Comparison of ENCODE assay signal across 22 cellular contexts in the genomic region with DNA sequence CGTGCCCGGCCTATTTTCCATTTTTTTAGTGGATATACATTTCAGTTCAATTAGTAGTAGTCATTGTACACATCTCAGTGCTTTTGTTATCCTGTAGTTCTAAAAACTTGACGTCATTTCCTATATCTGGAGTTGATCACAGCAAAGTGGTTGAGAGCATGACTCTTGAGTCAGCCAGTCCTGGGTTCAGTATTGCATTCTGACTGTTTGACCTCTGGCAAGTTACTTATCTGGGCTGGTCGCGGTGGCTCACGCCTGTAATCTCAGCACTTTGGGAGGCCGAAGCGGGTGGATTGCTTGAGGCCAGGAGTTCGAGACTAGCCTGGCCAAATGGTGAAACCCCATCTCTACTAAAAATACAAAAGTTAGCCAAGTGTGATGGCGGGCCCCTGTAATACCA. TPM values are rescaled to one million over a fixed set of nuclear protein-coding genes. Genes with fewer than 3 reads are reported as not detected.
A peak's percentile ranks its signal among the peaks of the same experiment; 100 is the strongest.
DNase-seq lines count a peak whose midpoint lies in the region; ATAC-seq and TF ChIP-seq lines count a peak whose summit lies in the region.
"Had no signal": no experiment of that assay in that cellular context is flagged by ENCODE, and none has a peak within 500 bp of the region (broad histone marks: within the 10 kb centered on the region; RNA-seq: fewer than 3 reads in every experiment).

No MANE protein-coding gene starts in this region.

- H3K9ac ChIP-seq in mesenchymal stem cell (ENCODE audit: low read length) = no peak overlapping the region

- H2BK15ac ChIP-seq in mesenchymal stem cell (ENCODE audit: low read depth, poor library complexity, severe bottlenecking) = no peak overlapping the region

- H3K79me1 ChIP-seq in mesenchymal stem cell (replicated peaks; ENCODE audit: low read length, poor library complexity, severe bottlenecking) = no peaks in the 10 kb centered on the region

- H4K91ac ChIP-seq in mesenchymal stem cell (ENCODE audit: low read length) = no peak overlapping the region

- TF ChIP-seq CTCF in PC-9 (conservative IDR thresholded peaks at IDR 0.05) = no peak

- H3K27ac Mint-ChIP-seq in activated T-cell treated with anti-CD3 and anti-CD28 coated beads, Interleukin-2, amount 50 U/mL, for 24 hours = peak overlapping the region; percentile 67
- H3K27ac Mint-ChIP-seq in activated T-helper 2 cell treated with anti-CD3 and anti-CD28 coated beads, Interferon-gamma antibody, Interleukin-2, Interleukin-4, amounts not matched to agents 10 μg/mL and 5 μg/mL and 100 μg/mL, durations not matched to agents 14 hours and 24 hours and 36 hours = peak overlapping the region; percentile 62
- H3K27ac Mint-ChIP-seq: activated CD4-positive, alpha-beta T cell treated with anti-CD3 and anti-CD28 coated beads, Interleukin-2, amount 10 ng/mL, durations not matched to agents 24 days and 14 days; CD4-positive, alpha-beta T cell; stimulated activated naive CD8-positive, alpha-beta T cell treated with anti-CD3 and anti-CD28 coated beads, Interleukin-15, Interleukin-2, amounts not matched to agents 100 ng/mL and 50 ng/mL, for 24 hours; type B pancreatic cell had no signal

- no peak overlapping the region for H4K8ac ChIP-seq in mesenchymal stem cell (ENCODE audit: low read length)

- no peaks in the 10 kb centered on the region for H3K79me2 ChIP-seq in PC-9 (ENCODE audit: low read depth)

- H2AK5ac ChIP-seq in mesenchymal stem cell (ENCODE audit: low read length, severe bottlenecking) = no peak overlapping the region

- H3K4me3 Mint-ChIP-seq in activated T-cell treated with anti-CD3 and anti-CD28 coated beads, Interleukin-2, amount 50 U/mL, for 24 hours = no peak overlapping the region
- H3K4me3 Mint-ChIP-seq in activated T-helper 2 cell treated with anti-CD3 and anti-CD28 coated beads, Interferon-gamma antibody, Interleukin-2, Interleukin-4, amounts not matched to agents 10 μg/mL and 5 μg/mL and 100 μg/mL, durations not matched to agents 14 hours and 24 hours and 36 hours (ENCODE audit: low read depth) = no peak overlapping the region
- H3K4me3 Mint-ChIP-seq: activated CD4-positive, alpha-beta T cell treated with anti-CD3 and anti-CD28 coated beads, Interleukin-2, amount 10 ng/mL, durations not matched to agents 24 days and 14 days; CD4-positive, alpha-beta T cell; neural crest cell; stimulated activated naive CD8-positive, alpha-beta T cell treated with anti-CD3 and anti-CD28 coated beads, Interleukin-15, Interleukin-2, amounts not matched to agents 100 ng/mL and 50 ng/mL, for 24 hours; type B pancreatic cell had no signal

- no peak overlapping the region for H2BK5ac ChIP-seq in mesenchymal stem cell (ENCODE audit: low read depth, low read length, poor library complexity, severe bottlenecking)

- H3K9me2 ChIP-seq in PC-9 (ENCODE audit: insufficient read depth) = no peaks in the 10 kb centered on the region

- H3K27me3 ChIP-seq in mesenchymal stem cell (ENCODE audit: control insufficient read depth in 1 of 2, insufficient read depth in 1 of 2, low read length in 2 of 2) = no peaks in the 10 kb centered on the region
- no peaks in the 10 kb centered on the region for H3K27me3 ChIP-seq in PC-9 (ENCODE audit: insufficient read depth, low read depth)
- H3K27me3 ChIP-seq: colonic mucosa had no signal

- BruUV-seq in PC-9 (replicated peaks; lab: Mats Ljungman, UMichigan) = no TSS peak

- no peaks in the 10 kb centered on the region for H3K36me3 Mint-ChIP-seq in activated T-cell treated with anti-CD3 and anti-CD28 coated beads, Interleukin-2, amount 50 U/mL, for 24 hours (ENCODE audit: low read depth)
- H3K36me3 Mint-ChIP-seq in activated T-helper 2 cell treated with anti-CD3 and anti-CD28 coated beads, Interferon-gamma antibody, Interleukin-2, Interleukin-4, amounts not matched to agents 10 μg/mL and 5 μg/mL and 100 μg/mL, durations not matched to agents 14 hours and 24 hours and 36 hours (ENCODE audit: low read depth) = no peaks in the 10 kb centered on the region
- H3K36me3 Mint-ChIP-seq: type B pancreatic cell had no signal

- peaks cover 14% of the 10 kb centered on the region for H3F3A ChIP-seq in PC-9 (ENCODE audit: insufficient read depth, low read depth)

- H2BK120ac ChIP-seq in mesenchymal stem cell (ENCODE audit: low read depth, low read length) = no peak overlapping the region

- ATAC-seq in GM21367 (IDR thresholded peaks at IDR 0.05; ENCODE audit: unreplicated experiment) = no peak
- ATAC-seq: left cardiac atrium, psoas muscle had no signal

- H2AFZ ChIP-seq in mesenchymal stem cell (ENCODE audit: low read depth, low read length) (no peak overlapping the region), PC-9 (no peak overlapping the region)

- H3K4me3 ChIP-seq in mesenchymal stem cell (ENCODE audit: insufficient read depth in 1 of 2, low read depth in 1 of 2, low read length in 2 of 2) (no peak overlapping the region), PC-9 (no peak overlapping the region)
- H3K4me3 ChIP-seq: colonic mucosa, psoas muscle had no signal

- no peak overlapping the region for H3K4me2 ChIP-seq in mesenchymal stem cell (ENCODE audit: low read length, poor library complexity, severe bottlenecking)
- H3K4me2 ChIP-seq in PC-9 = no peak overlapping the region

- no peaks in the 10 kb centered on the region for H3K36me3 ChIP-seq in mesenchymal stem cell (ENCODE audit: control insufficient read depth in 1 of 2, insufficient read depth in 2 of 2, low read depth in 1 of 2, low read length in 2 of 2)
- H3K36me3 ChIP-seq in PC-9 (ENCODE audit: low read depth) = no peaks in the 10 kb centered on the region
- H3K36me3 ChIP-seq: colonic mucosa had no signal

- H3K14ac ChIP-seq in mesenchymal stem cell (ENCODE audit: low read length in 2 of 2) = no peak overlapping the region

- no peaks in the 10 kb centered on the region for H3K27me3 Mint-ChIP-seq in activated T-cell treated with anti-CD3 and anti-CD28 coated beads, Interleukin-2, amount 50 U/mL, for 24 hours
- H3K27me3 Mint-ChIP-seq in activated T-helper 2 cell treated with anti-CD3 and anti-CD28 coated beads, Interferon-gamma antibody, Interleukin-2, Interleukin-4, amounts not matched to agents 10 μg/mL and 5 μg/mL and 100 μg/mL, durations not matched to agents 14 hours and 24 hours and 36 hours (ENCODE audit: low read depth) = no peaks in the 10 kb centered on the region
- H3K27me3 Mint-ChIP-seq: CD4-positive, alpha-beta T cell; type B pancreatic cell had no signal

- no peak overlapping the region for H2BK12ac ChIP-seq in mesenchymal stem cell (ENCODE audit: low read length in 2 of 2)

- no peak overlapping the region for H3K18ac ChIP-seq in mesenchymal stem cell (ENCODE audit: low read depth in 1 of 2, low read length in 2 of 2)

- POLR2A ChIA-PET in PC-9 (lab: Charles Lee; ENCODE audit: unreplicated experiment) = no interaction called here

- no peak overlapping the region for H3K23ac ChIP-seq in mesenchymal stem cell (ENCODE audit: low read length in 2 of 2)

- H3K4me1 Mint-ChIP-seq in activated T-cell treated with anti-CD3 and anti-CD28 coated beads, Interleukin-2, amount 50 U/mL, for 24 hours (ENCODE audit: low read depth) = peaks cover 46% of the 10 kb centered on the region
- H3K4me1 Mint-ChIP-seq in activated T-helper 2 cell treated with anti-CD3 and anti-CD28 coated beads, Interferon-gamma antibody, Interleukin-2, Interleukin-4, amounts not matched to agents 10 μg/mL and 5 μg/mL and 100 μg/mL, durations not matched to agents 14 hours and 24 hours and 36 hours (ENCODE audit: low read depth) = peaks cover 32% of the 10 kb centered on the region
- H3K4me1 Mint-ChIP-seq: neural crest cell had no signal

- CTCF ChIA-PET in PC-9 (lab: Charles Lee) = no interaction called here

- H3K4me1 ChIP-seq in mesenchymal stem cell (ENCODE audit: control insufficient read depth, insufficient read depth, low read depth, low read length) (peaks cover 1% of the 10 kb centered on the region), PC-9 (replicated peaks; ENCODE audit: insufficient read depth) (peaks cover 18% of the 10 kb centered on the region)
- H3K4me1 ChIP-seq: colonic mucosa, psoas muscle had no signal

- WGBS in mesenchymal stem cell = 70% methylated on average over 8 of the region's 10 CpGs

- intact Hi-C loops in activated T-helper 2 cell treated with anti-CD3 and anti-CD28 coated beads, Interferon-gamma antibody, Interleukin-2, Interleukin-4, amounts not matched to agents 10 μg/mL and 5 μg/mL and 100 μg/mL, durations not matched to agents 14 hours and 24 hours and 36 hours (cut with micrococcal nuclease) = loop anchor here (1.0 kb wide), 1 partner anchor 243 kb away; a partner anchor contains a TSS
- intact Hi-C loops in PC-9 (cut with micrococcal nuclease; ENCODE audit: unreplicated experiment) = no loop called here

- no peak for DNase-seq in activated T-cell treated with anti-CD3 and anti-CD28 coated beads, Interleukin-2, amount 50 U/mL, for 24 hours
- DNase-seq in activated T-cell treated with anti-CD3 and anti-CD28 coated beads, Interleukin-2, amount 50 U/mL, for 1 hour = no peak
- DNase-seq in HT1080 (ENCODE audit: low read depth) (peak; percentile 71), mesenchymal stem cell (peak; percentile 83), HK-2 (ENCODE audit: unreplicated experiment) (no peak), PC-9 (no peak)
- DNase-seq in activated T-helper 2 cell treated with anti-CD3 and anti-CD28 coated beads, Interferon-gamma antibody, Interleukin-2, Interleukin-4, amounts not matched to agents 10 μg/mL and 5 μg/mL and 100 μg/mL, durations not matched to agents 14 hours and 24 hours and 36 hours (ENCODE audit: low spot score) = peak; percentile 32
- DNase-seq: activated CD4-positive, alpha-beta T cell treated with anti-CD3 and anti-CD28 coated beads, Interleukin-2, amount 10 ng/mL, durations not matched to agents 24 days and 14 days; activated gamma-delta T cell; CD4-positive, alpha-beta T cell; colonic mucosa; DMS53; left cardiac atrium; NCI-H187; NCI-H446; NK-92 treated with Interleukin-12 subunit alpha and Interleukin-12 subunit beta, amount 100 ng/mL, for 24 hours; psoas muscle; small intestine had no signal

- H3K27ac ChIP-seq in mesenchymal stem cell (ENCODE audit: low read length, poor library complexity, severe bottlenecking) (no peak overlapping the region), PC-9 (no peak overlapping the region)
- H3K27ac ChIP-seq: colonic mucosa, psoas muscle had no signal

- H3K9me3 Mint-ChIP-seq in activated T-cell treated with anti-CD3 and anti-CD28 coated beads, Interleukin-2, amount 50 U/mL, for 24 hours = no peaks in the 10 kb centered on the region
- H3K9me3 Mint-ChIP-seq in activated T-helper 2 cell treated with anti-CD3 and anti-CD28 coated beads, Interferon-gamma antibody, Interleukin-2, Interleukin-4, amounts not matched to agents 10 μg/mL and 5 μg/mL and 100 μg/mL, durations not matched to agents 14 hours and 24 hours and 36 hours = peaks cover 5% of the 10 kb centered on the region
- H3K9me3 Mint-ChIP-seq: activated CD4-positive, alpha-beta T cell treated with anti-CD3 and anti-CD28 coated beads, Interleukin-2, amount 10 ng/mL, durations not matched to agents 24 days and 14 days; CD4-positive, alpha-beta T cell; neural crest cell; stimulated activated naive CD8-positive, alpha-beta T cell treated with anti-CD3 and anti-CD28 coated beads, Interleukin-15, Interleukin-2, amounts not matched to agents 100 ng/mL and 50 ng/mL, for 24 hours; type B pancreatic cell had no signal

- no peaks in the 10 kb centered on the region for H4K20me1 ChIP-seq in PC-9 (ENCODE audit: insufficient read depth)

- H3K4ac ChIP-seq in mesenchymal stem cell (ENCODE audit: low read depth in 1 of 2, low read length in 2 of 2) = no peak overlapping the region

- H3K9me3 ChIP-seq in mesenchymal stem cell (ENCODE audit: control insufficient read depth, low read length) (no peaks in the 10 kb centered on the region), PC-9 (ENCODE audit: insufficient read depth, low read depth) (no peaks in the 10 kb centered on the region)
- H3K9me3 ChIP-seq: colonic mucosa, psoas muscle had no signal

RNA-seq across cellular contexts. Expression of a gene that starts 50.4 kb away (rescaled TPM):
- total RNA-seq in HT1080 (2014; rRNA removed; shearing (Covaris generic)) = 15.9 and 22.6 TPM in 2 replicates
- 19.0 and 25.2 TPM in 2 replicates for polyA plus RNA-seq in HT1080 (2015; cell fraction: cytosol; rRNA removed)
- polyA plus RNA-seq in HT1080 (2015; cell fraction: nucleus; rRNA removed) = 18.6 and 26.3 TPM in 2 replicates
- total RNA-seq in activated T-helper 2 cell treated with anti-CD3 and anti-CD28 coated beads, Interferon-gamma antibody, Interleukin-2, Interleukin-4, amounts not matched to agents 10 μg/mL and 5 μg/mL and 100 μg/mL, durations not matched to agents 14 hours and 24 hours and 36 hours = 43.6 and 45.9 TPM in 2 replicates
- polyA plus RNA-seq in mesenchymal stem cell (2013, experiment 1 of 2) = 29.1 TPM
- 30.1 TPM for polyA plus RNA-seq in mesenchymal stem cell (2013, experiment 2 of 2)
- total RNA-seq in PC-9 (2021) = 42.3 and 45.0 TPM in 2 replicates

Comparison
In these comparisons a context has a peak if more than half of its experiments do, and no peak if none do; other contexts are left out.
1. DNase-seq: peak in HT1080 (single experiment), activated T-helper 2 cell treated with anti-CD3 and anti-CD28 coated beads, Interferon-gamma antibody, Interleukin-2, Interleukin-4, amounts not matched to agents 10 μg/mL and 5 μg/mL and 100 μg/mL, durations not matched to agents 14 hours and 24 hours and 36 hours (single experiment) and mesenchymal stem cell (single experiment); none in activated T-cell treated with anti-CD3 and anti-CD28 coated beads, Interleukin-2, amount 50 U/mL, for 24 hours (single experiment), activated T-cell treated with anti-CD3 and anti-CD28 coated beads, Interleukin-2, amount 50 U/mL, for 1 hour (single experiment), HK-2 (single experiment) and PC-9 (0 of 2).